In genomic region chr14:100871234-100872186, GRCh38 we compare ENCODE assay signal across 1 cellular context.
TF ChIP-seq lines count a peak whose summit lies in the region.

No MANE protein-coding gene starts in this region.

TF ChIP-seq in K562, 482 proteins besides CTCF, POLR2A, EP300 and RAD21 (continued from another document and continues in another):
- TF ChIP-seq ZBTB2 (IDR thresholded peaks at IDR 0.05) (no peak), HMG20A (CRISPR knock-in tag; conservative IDR thresholded peaks at IDR 0.05) (no peak), MAX (CRISPR knock-in tag; IDR thresholded peaks at IDR 0.05) (peak; percentile 84), ILF3 (IDR thresholded peaks at IDR 0.05; ENCODE audit: borderline replicate concordance) (no peak), TRIM24 (IDR thresholded peaks at IDR 0.05) (peak; percentile 32 to 52; a peak in 3 of 4 replicates), TFAP4 (CRISPR knock-in tag; IDR thresholded peaks at IDR 0.05; ENCODE audit: borderline replicate concordance) (peak; percentile 77; the same call in 1 of the 2 replicates), ETV5 (CRISPR knock-in tag; IDR thresholded peaks at IDR 0.05; ENCODE audit: low read depth) (0 out of 2 replicates have a peak, but pooled peaks have one; percentile 27), MEF2A (IDR thresholded peaks at IDR 0.05; ENCODE audit: control insufficient read depth, low read depth, low read length) (no peak), FOSL1 (tag; conservative IDR thresholded peaks at IDR 0.05) (peak; percentile 88), ZNF668 (CRISPR knock-in tag; IDR thresholded peaks at IDR 0.05) (no peak), SFPQ (IDR thresholded peaks at IDR 0.05; ENCODE audit: low read depth, low read length) (no peak), ZFP91 (CRISPR knock-in tag; IDR thresholded peaks at IDR 0.05) (no peak), ZNF318 (IDR thresholded peaks at IDR 0.05; ENCODE audit: borderline replicate concordance in 1 of 2, low read depth in 1 of 2) (0 out of 4 replicates have a peak, but pooled peaks of 1 of the 2 experiments have one; percentile 30), POLR2B (IDR thresholded peaks at IDR 0.05; ENCODE audit: low read depth, partially characterized antibody) (peak; percentile 53), CCAR2 (IDR thresholded peaks at IDR 0.05; ENCODE audit: low read depth, low read length) (no peak), JUND (IDR thresholded peaks at IDR 0.05; ENCODE audit: borderline replicate concordance, low read depth, low read length) (peak; percentile 72), JUND (tag; IDR thresholded peaks at IDR 0.05; ENCODE audit: borderline replicate concordance, low read depth, low read length) (no peak; the same call in 2 of the 3 replicates), BCLAF1 (IDR thresholded peaks at IDR 0.05; ENCODE audit: borderline replicate concordance in 1 of 2, control insufficient read depth in 1 of 2, low read depth in 2 of 2, low read length in 1 of 2) (no peak), CBX3 (IDR thresholded peaks at IDR 0.05; ENCODE audit: borderline replicate concordance in 1 of 2, low read length in 2 of 2) (no peak), CGGBP1 (CRISPR knock-in tag; IDR thresholded peaks at IDR 0.05) (no peak), TRIM28 (IDR thresholded peaks at IDR 0.05) (no peak), NR2C2 (CRISPR knock-in tag; IDR thresholded peaks at IDR 0.05) (no peak), NR2C2 (tag; IDR thresholded peaks at IDR 0.05) (no peak), HDAC8 (tag; IDR thresholded peaks at IDR 0.05) (no peak), ZNF561 (CRISPR knock-in tag; conservative IDR thresholded peaks at IDR 0.05) (no peak), HEY1 (CRISPR knock-in tag; IDR thresholded peaks at IDR 0.05; ENCODE audit: borderline replicate concordance) (no peak), ZNF212 (CRISPR knock-in tag; IDR thresholded peaks at IDR 0.05) (no peak), E2F4 (CRISPR knock-in tag; IDR thresholded peaks at IDR 0.05; ENCODE audit: low read depth) (no peak), ZNF584 (CRISPR knock-in tag; IDR thresholded peaks at IDR 0.05; ENCODE audit: low read depth) (peak; percentile 68; the same call in 1 of the 2 replicates), ARID3B (CRISPR knock-in tag; IDR thresholded peaks at IDR 0.05; ENCODE audit: borderline replicate concordance) (no peak), ZEB2 (IDR thresholded peaks at IDR 0.05) (peak; percentile 93), ZBTB49 (CRISPR knock-in tag; IDR thresholded peaks at IDR 0.05; ENCODE audit: borderline replicate concordance) (no peak), ELF1 (tag; IDR thresholded peaks at IDR 0.05) (no peak)
